Comparison of ENCODE assay signal across 1 cellular context in genomic region chr7:147584771-147585193, GRCh38.
A peak's percentile ranks its signal among the peaks of the same experiment; 100 is the strongest.
TF ChIP-seq lines count a peak whose summit lies in the region.

No MANE protein-coding gene starts in this region.

TF ChIP-seq in SK-N-SH treated with all-trans-retinoic acid at 6 μM for 48 hours, 23 proteins besides CTCF, POLR2A, EP300 and RAD21 (continued from another document):
- peak; percentile 57; the same call in 1 of the 2 replicates for TF ChIP-seq CREB5 (CRISPR knock-in tag; IDR thresholded peaks at IDR 0.05; ENCODE audit: low read depth)
